22 cellular contexts compared by ENCODE assay signal in genomic region chr5:83740741-83741140, GRCh38. TPM values are rescaled to one million over a fixed set of nuclear protein-coding genes. Genes with fewer than 3 reads are reported as not detected.
DNase-seq lines count a peak whose midpoint lies in the region; ATAC-seq and TF ChIP-seq lines count a peak whose summit lies in the region.
"Had no signal": no experiment of that assay in that cellular context is flagged by ENCODE, and none has a peak within 500 bp of the region (broad histone marks: within the 10 kb centered on the region; RNA-seq: fewer than 3 reads in every experiment).

No MANE protein-coding gene starts in this region.

- H3K79me2 ChIP-seq in OCI-LY1 (ENCODE audit: insufficient read depth, low read length) (no peaks in the 10 kb centered on the region), GM23248 (ENCODE audit: insufficient read depth) (no peaks in the 10 kb centered on the region)

- no peak overlapping the region for H3K4me3 Mint-ChIP-seq in naive thymus-derived CD8-positive, alpha-beta T cell
- H3K4me3 Mint-ChIP-seq: activated CD8-positive, alpha-beta memory T cell treated with anti-CD3 and anti-CD28 coated beads, Interleukin-2, amount 10 ng/mL, durations not matched to agents 7 days and 5 days; activated naive CD4-positive, alpha-beta T cell treated with anti-CD3 and anti-CD28 coated beads for 36 hours; effector memory CD8-positive, alpha-beta T cell; immature natural killer cell; memory B cell had no signal

- H2AFZ ChIP-seq in OCI-LY1 (ENCODE audit: low read length): no peak overlapping the region
- H2AFZ ChIP-seq in GM23248: no peak overlapping the region

- H3K9me3 ChIP-seq in OCI-LY1 (ENCODE audit: low read length): no peaks in the 10 kb centered on the region
- no peaks in the 10 kb centered on the region for H3K9me3 ChIP-seq in heart right ventricle
- H3K9me3 ChIP-seq in GM23248 (ENCODE audit: low read depth): no peaks in the 10 kb centered on the region
- H3K9me3 ChIP-seq: neutrophil, suprapubic skin had no signal

- POLR2A ChIA-PET in naive thymus-derived CD8-positive, alpha-beta T cell (lab: Charles Lee): no interaction called here

- no peak overlapping the region for H3K4me3 ChIP-seq in OCI-LY1 (ENCODE audit: low read depth, low read length, poor library complexity, severe bottlenecking)
- H3K4me3 ChIP-seq in heart right ventricle: no peak overlapping the region
- H3K4me3 ChIP-seq in GM23248: no peak overlapping the region
- H3K4me3 ChIP-seq: SK-N-MC, smooth muscle cell, suprapubic skin had no signal

- ATAC-seq in GM18870 (IDR thresholded peaks at IDR 0.05; ENCODE audit: unreplicated experiment): peak; percentile 59
- peak; percentile 93 for ATAC-seq in GM21576 (IDR thresholded peaks at IDR 0.05; ENCODE audit: unreplicated experiment)
- ATAC-seq in HG03095 (IDR thresholded peaks at IDR 0.05; ENCODE audit: unreplicated experiment): peak; percentile 85
- ATAC-seq in heart right ventricle: no peak
- no peak for ATAC-seq in naive thymus-derived CD8-positive, alpha-beta T cell
- ATAC-seq: activated CD8-positive, alpha-beta memory T cell treated with anti-CD3 and anti-CD28 coated beads, Interleukin-2, amount 10 ng/mL, durations not matched to agents 7 days and 5 days; effector memory CD8-positive, alpha-beta T cell; foreskin keratinocyte had no signal

- intact Hi-C loops in heart right ventricle (cut with DNase I) (no loop called here), head of caudate nucleus (cut with DNase I) (no loop called here)

- in situ Hi-C loops in GM23248 (cut with MboI): no loop called here

- no peaks in the 10 kb centered on the region for H4K20me1 ChIP-seq in OCI-LY1 (ENCODE audit: insufficient read depth, low read length)
- H4K20me1 ChIP-seq in GM23248 (ENCODE audit: insufficient read depth): no peaks in the 10 kb centered on the region

- TF ChIP-seq CTCF in OCI-LY1 (IDR thresholded peaks at IDR 0.05; ENCODE audit: low read length): no peak
- TF ChIP-seq CTCF in heart right ventricle (IDR thresholded peaks at IDR 0.05): no peak

- H3K27ac ChIP-seq in OCI-LY1 (ENCODE audit: low read depth, low read length, poor library complexity, severe bottlenecking): peak overlapping the region; percentile 30
- H3K27ac ChIP-seq in heart right ventricle: no peak overlapping the region
- no peak overlapping the region for H3K27ac ChIP-seq in GM23248
- H3K27ac ChIP-seq: foreskin keratinocyte, neutrophil, SK-N-MC, suprapubic skin, VCaP had no signal

- H3K27ac Mint-ChIP-seq in naive thymus-derived CD8-positive, alpha-beta T cell: no peak overlapping the region
- H3K27ac Mint-ChIP-seq: activated CD8-positive, alpha-beta memory T cell treated with anti-CD3 and anti-CD28 coated beads, Interleukin-2, amount 10 ng/mL, durations not matched to agents 7 days and 5 days; activated naive CD4-positive, alpha-beta T cell treated with anti-CD3 and anti-CD28 coated beads for 36 hours; effector memory CD8-positive, alpha-beta T cell; immature natural killer cell; memory B cell had no signal

- no peaks in the 10 kb centered on the region for H3K27me3 ChIP-seq in OCI-LY1 (ENCODE audit: insufficient read depth, low read length)
- peaks cover 0 to 5% (median 0%) of the 10 kb centered on the region in 7 donors for H3K27me3 ChIP-seq in heart right ventricle
- no peaks in the 10 kb centered on the region for H3K27me3 ChIP-seq in GM23248 (replicated peaks; ENCODE audit: insufficient read depth)
- H3K27me3 ChIP-seq: foreskin keratinocyte, neutrophil, suprapubic skin had no signal

- peaks cover 0 to 5% (median 0%) of the 10 kb centered on the region in 5 donors for H3K27me3 Mint-ChIP-seq in naive thymus-derived CD8-positive, alpha-beta T cell
- H3K27me3 Mint-ChIP-seq: activated CD8-positive, alpha-beta memory T cell treated with anti-CD3 and anti-CD28 coated beads, Interleukin-2, amount 10 ng/mL, durations not matched to agents 7 days and 5 days; memory B cell had no signal

- H3K9me2 ChIP-seq in OCI-LY1 (ENCODE audit: low read depth, low read length): no peaks in the 10 kb centered on the region
- no peaks in the 10 kb centered on the region for H3K9me2 ChIP-seq in GM23248 (ENCODE audit: insufficient read depth)

- H3K36me3 ChIP-seq in OCI-LY1 (ENCODE audit: insufficient read depth, low read length) (no peaks in the 10 kb centered on the region), heart right ventricle (no peaks in the 10 kb centered on the region), GM23248 (ENCODE audit: low read depth) (no peaks in the 10 kb centered on the region)
- H3K36me3 ChIP-seq: neutrophil, suprapubic skin had no signal

- DNase-seq in heart right ventricle (no peak), head of caudate nucleus (no peak), GM23248 (no peak)
- DNase-seq in naive thymus-derived CD8-positive, alpha-beta T cell: no peak
- DNase-seq: activated CD8-positive, alpha-beta memory T cell treated with anti-CD3 and anti-CD28 coated beads, Interleukin-2, amount 10 ng/mL, durations not matched to agents 7 days and 5 days; activated naive CD4-positive, alpha-beta T cell treated with anti-CD3 and anti-CD28 coated beads for 36 hours; DND-41; effector memory CD8-positive, alpha-beta T cell; foreskin keratinocyte; H7; immature natural killer cell had no signal

- H3K36me3 Mint-ChIP-seq in naive thymus-derived CD8-positive, alpha-beta T cell: no peaks in the 10 kb centered on the region
- H3K36me3 Mint-ChIP-seq: activated CD8-positive, alpha-beta memory T cell treated with anti-CD3 and anti-CD28 coated beads, Interleukin-2, amount 10 ng/mL, durations not matched to agents 7 days and 5 days; immature natural killer cell; memory B cell had no signal

- 83 to 87% methylated on average over 2 of the region's 2 CpGs for WGBS in heart right ventricle, 2 donors
- 38 to 43% methylated on average over 2 of the region's 2 CpGs for WGBS in GM23248 (ENCODE audit: low coverage in 1 of 2, low lambda C conversion rate in 2 of 2, missing lambda C conversion rate in 2 of 2), 2 experiments

- H3K9ac ChIP-seq in OCI-LY1 (ENCODE audit: low read length): no peak overlapping the region
- no peak overlapping the region for H3K9ac ChIP-seq in GM23248

- peaks cover 25% of the 10 kb centered on the region for H3K4me1 ChIP-seq in OCI-LY1 (ENCODE audit: insufficient read depth, low read length, severe bottlenecking)
- H3K4me1 ChIP-seq in heart right ventricle: no peaks in the 10 kb centered on the region
- H3K4me1 ChIP-seq in GM23248 (ENCODE audit: insufficient read depth): peaks cover 24% of the 10 kb centered on the region
- H3K4me1 ChIP-seq: foreskin keratinocyte, suprapubic skin had no signal

- H3F3A ChIP-seq in OCI-LY1 (ENCODE audit: insufficient read depth, low read length): no peaks in the 10 kb centered on the region
- H3F3A ChIP-seq in GM23248 (ENCODE audit: insufficient read depth): peaks cover 14% of the 10 kb centered on the region

- H3K4me2 ChIP-seq in OCI-LY1 (ENCODE audit: low read length) (no peak overlapping the region), GM23248 (ENCODE audit: unreplicated experiment) (no peak overlapping the region)
- H3K4me2 ChIP-seq: smooth muscle cell had no signal

- H3K4me1 Mint-ChIP-seq in naive thymus-derived CD8-positive, alpha-beta T cell: peaks cover 0 to 14% (median 0%) of the 10 kb centered on the region in 4 donors
- H3K4me1 Mint-ChIP-seq: activated CD8-positive, alpha-beta memory T cell treated with anti-CD3 and anti-CD28 coated beads, Interleukin-2, amount 10 ng/mL, durations not matched to agents 7 days and 5 days; immature natural killer cell; memory B cell had no signal

- peaks cover 0 to 2% (median 0%) of the 10 kb centered on the region in 9 donors for H3K9me3 Mint-ChIP-seq in naive thymus-derived CD8-positive, alpha-beta T cell
- H3K9me3 Mint-ChIP-seq: effector memory CD8-positive, alpha-beta T cell; memory B cell had no signal

RNA-seq across cellular contexts. Expression of gene HAPLN1, which starts 20.1 kb away (rescaled TPM):
- 1 to 10 TPM in 6 of 10 donors, under 1 TPM in 3, not detected in 1; 0.38 to 4.4 (median 1.1) TPM for total RNA-seq in heart right ventricle
- polyA plus RNA-seq in heart right ventricle (under 1 TPM; 0.07 to 0.29 TPM), GM23248 (2016; fragmentation: Nextera tagmentation; extraction: Ambion mirVana) (77.6 and 78.4 TPM in 2 replicates)
- total RNA-seq in GM23248 (2014; rRNA removed; shearing (Covaris generic)): 49.7 and 69.6 TPM in 2 replicates
- total RNA-seq in naive thymus-derived CD8-positive, alpha-beta T cell: not detected
- not detected for polyA plus RNA-seq in naive thymus-derived CD8-positive, alpha-beta T cell
- total RNA-seq: activated CD8-positive, alpha-beta memory T cell treated with anti-CD3 and anti-CD28 coated beads, Interleukin-2, amount 10 ng/mL, durations not matched to agents 7 days and 5 days; activated naive CD4-positive, alpha-beta T cell treated with anti-CD3 and anti-CD28 coated beads for 36 hours; bronchial epithelial cell; foreskin keratinocyte had no signal
- polyA plus RNA-seq: foreskin keratinocyte, immature natural killer cell had no signal

Comparison
In these comparisons a context has a peak if more than half of its experiments do, and no peak if none do; other contexts are left out.
1. ATAC-seq: peak in GM18870 (single experiment), GM21576 (single experiment) and HG03095 (single experiment); none in heart right ventricle (0 of 8) and naive thymus-derived CD8-positive, alpha-beta T cell (0 of 2).